23 cellular contexts compared by ENCODE assay signal in genomic region chr17:60888812-60889709, GRCh38.
DNase-seq lines count a peak whose midpoint lies in the region; ATAC-seq and TF ChIP-seq lines count a peak whose summit lies in the region.
"Had no signal": no experiment of that assay in that cellular context is flagged by ENCODE, and none has a peak within 500 bp of the region (broad histone marks: within the 10 kb centered on the region; RNA-seq: fewer than 3 reads in every experiment).

No MANE protein-coding gene starts in this region.

- no peak overlapping the region for H3K18ac ChIP-seq in IMR-90 (ENCODE audit: low read depth, low read length)

- H3K9me3 Mint-ChIP-seq in osteocyte (ENCODE audit: unreplicated experiment), result no peaks in the 10 kb centered on the region
- H3K9me3 Mint-ChIP-seq in CD8-positive, alpha-beta T cell, result no peaks in the 10 kb centered on the region
- H3K9me3 Mint-ChIP-seq: activated T-helper 2 cell treated with anti-CD3 and anti-CD28 coated beads, Interferon-gamma antibody, Interleukin-2, Interleukin-4, amounts not matched to agents 10 μg/mL and 5 μg/mL and 100 μg/mL, durations not matched to agents 14 hours and 24 hours and 36 hours; central memory CD8-positive, alpha-beta T cell; effector memory CD8-positive, alpha-beta T cell had no signal

- DNase-seq in NCI-H1417 (lab: John Stamatoyannopoulos, UW), result peak in 2 of 3 experiments; percentile 3 to 56
- no peak for DNase-seq in NCI-H1417 treated with DMSO at 0.1 percent for 48 hours (lab: John Stamatoyannopoulos, UW)
- DNase-seq in IMR-90, result peak; percentile 35
- peak; percentile 32 for DNase-seq in astrocyte of the hippocampus (ENCODE audit: low read depth, low spot score)
- DNase-seq in osteocyte (ENCODE audit: extremely low spot score, unreplicated experiment), result no peak
- no peak for DNase-seq in CD8-positive, alpha-beta T cell
- DNase-seq in GM10266 (ENCODE audit: extremely low spot score), result no peak
- DNase-seq: activated B cell treated with CpG ODN at 0.5 μM for 24 hours; CD4-positive, alpha-beta T cell; effector memory CD8-positive, alpha-beta T cell; kidney; mammary epithelial cell; naive B cell; NCI-H2107; stimulated activated naive CD4-positive, alpha-beta T cell; T-helper 17 cell; transverse colon had no signal

- H3K9me3 ChIP-seq in IMR-90 (ENCODE audit: control insufficient read depth, insufficient read depth, low read length), result no peaks in the 10 kb centered on the region
- H3K9me3 ChIP-seq in CD8-positive, alpha-beta T cell (ENCODE audit: low read length), result no peaks in the 10 kb centered on the region
- H3K9me3 ChIP-seq: HAP-1 had no signal

- H3K56ac ChIP-seq in IMR-90 (ENCODE audit: extremely low read depth, insufficient read depth, low read length), result no peak overlapping the region

- H3K27ac ChIP-seq in IMR-90 (ENCODE audit: insufficient read depth, low read length), result no peak overlapping the region
- H3K27ac ChIP-seq in CD8-positive, alpha-beta T cell (ENCODE audit: low read depth, low read length), result no peak overlapping the region
- H3K27ac ChIP-seq: transverse colon had no signal

- no peak overlapping the region for H4K91ac ChIP-seq in IMR-90 (ENCODE audit: insufficient read depth, low read depth, low read length)

- peaks cover 28% of the 10 kb centered on the region for H3K4me1 Mint-ChIP-seq in osteocyte (ENCODE audit: unreplicated experiment)
- H3K4me1 Mint-ChIP-seq in CD8-positive, alpha-beta T cell (ENCODE audit: low read depth), result no peaks in the 10 kb centered on the region
- H3K4me1 Mint-ChIP-seq: activated B cell treated with CpG ODN at 0.5 μM for 24 hours; central memory CD8-positive, alpha-beta T cell; naive B cell; T-helper 17 cell had no signal

- WGBS in IMR-90 (ENCODE audit: extremely low coverage in 2 of 2, insufficient read length in 1 of 2), 2 experiments, result 100% methylated on average over 1 of the region's 5 CpGs; no CpG with 5 or more reads in 1 of the 2 experiments

- H3K4me1 ChIP-seq in IMR-90 (ENCODE audit: control insufficient read depth, insufficient read depth, low read length), result no peaks in the 10 kb centered on the region
- no peaks in the 10 kb centered on the region for H3K4me1 ChIP-seq in CD8-positive, alpha-beta T cell (ENCODE audit: insufficient read depth, low read length)
- H3K4me1 ChIP-seq: transverse colon had no signal

- ATAC-seq in IMR-90 (ENCODE audit: low read depth) (peak; percentile 32; the same call in 1 of the 2 replicates), HG03159 (IDR thresholded peaks at IDR 0.05; ENCODE audit: unreplicated experiment) (no peak)
- no peak for ATAC-seq in CD8-positive, alpha-beta T cell
- ATAC-seq: effector memory CD8-positive, alpha-beta T cell; Right ventricle myocardium inferior; T-helper 17 cell had no signal

- H3K27me3 Mint-ChIP-seq in osteocyte (ENCODE audit: unreplicated experiment), result no peaks in the 10 kb centered on the region
- H3K27me3 Mint-ChIP-seq in CD8-positive, alpha-beta T cell (ENCODE audit: low read depth), result no peaks in the 10 kb centered on the region
- H3K27me3 Mint-ChIP-seq: activated B cell treated with CpG ODN at 0.5 μM for 24 hours; CD4-positive, alpha-beta T cell; central memory CD8-positive, alpha-beta T cell; effector memory CD8-positive, alpha-beta T cell; naive B cell; T-helper 17 cell had no signal

- intact Hi-C loops in IMR-90 (cut with micrococcal nuclease), result no loop called here
- intact Hi-C loops in CD8-positive, alpha-beta T cell (cut with DNase I, micrococcal nuclease), result no loop called here

- 0 out of 2 replicates have a peak overlapping the region, but pooled peaks have one; percentile 15 for H3K4me2 ChIP-seq in IMR-90 (ENCODE audit: low read depth, low read length)

- POLR2A ChIA-PET in IMR-90 (lab: Charles Lee; ENCODE audit: unreplicated experiment), result no interaction called here
- POLR2A ChIA-PET in CD8-positive, alpha-beta T cell (lab: Charles Lee), result interaction anchor here (0.6 kb wide), 1 partner anchor 110 kb away, joined by 3 read pairs; no protein-coding TSS in a partner anchor

- no peak for TF ChIP-seq CTCF in IMR-90 (conservative IDR thresholded peaks at IDR 0.05; ENCODE audit: low read depth, low read length)
- no peak for TF ChIP-seq CTCF in osteocyte (IDR thresholded peaks at IDR 0.05)
- no peak for TF ChIP-seq CTCF in CD8-positive, alpha-beta T cell (IDR thresholded peaks at IDR 0.05)
- TF ChIP-seq CTCF in GM10266 (IDR thresholded peaks at IDR 0.05; ENCODE audit: control insufficient read depth, insufficient read depth, low read depth, missing control alignments), result no peak

- no peak overlapping the region for H2BK15ac ChIP-seq in IMR-90 (ENCODE audit: low read depth, low read length)

- peak overlapping the region; percentile 24 for H3K4me3 Mint-ChIP-seq in osteocyte (ENCODE audit: unreplicated experiment)
- no peak overlapping the region for H3K4me3 Mint-ChIP-seq in CD8-positive, alpha-beta T cell
- H3K4me3 Mint-ChIP-seq: activated B cell treated with CpG ODN at 0.5 μM for 24 hours; CD4-positive, alpha-beta T cell; central memory CD8-positive, alpha-beta T cell; effector memory CD8-positive, alpha-beta T cell; naive B cell; T-helper 17 cell had no signal

- H4K8ac ChIP-seq in IMR-90 (ENCODE audit: low read depth in 2 of 2, low read length in 2 of 2), result no peak overlapping the region

- in situ Hi-C loops in IMR-90 (cut with MboI; ENCODE audit: low sequenced_read_pairs), result no loop called here

- H4K5ac ChIP-seq in IMR-90 (ENCODE audit: low read depth, low read length), result no peak overlapping the region; the same call in 1 of the 2 replicates

- no peak overlapping the region; the same call in 1 of the 2 replicates for H3K23ac ChIP-seq in IMR-90 (ENCODE audit: low read depth, low read length)

- no peak for TF ChIP-seq RAD21 in IMR-90 (IDR thresholded peaks at IDR 0.05; ENCODE audit: low read length)

- no peak overlapping the region for H2AK9ac ChIP-seq in IMR-90 (replicated peaks; ENCODE audit: low read depth, low read length, poor library complexity)

- no peak overlapping the region for H2AK5ac ChIP-seq in IMR-90 (ENCODE audit: low read depth, low read length)

- no peak overlapping the region for H2BK5ac ChIP-seq in IMR-90 (ENCODE audit: low read depth, low read length, poor library complexity, severe bottlenecking)

- BruUV-seq in IMR-90 (replicated peaks; lab: Mats Ljungman, UMichigan), result no TSS peak

- no peak overlapping the region for H2BK20ac ChIP-seq in IMR-90 (ENCODE audit: low read depth, low read length)

- H4K20me1 ChIP-seq in IMR-90 (ENCODE audit: insufficient read depth, low read length), result no peaks in the 10 kb centered on the region

- no peak overlapping the region for H3K4me3 ChIP-seq in IMR-90 (ENCODE audit: insufficient read depth, low read depth, low read length)
- no peak overlapping the region for H3K4me3 ChIP-seq in CD8-positive, alpha-beta T cell (ENCODE audit: low read depth, low read length)
- H3K4me3 ChIP-seq: HAP-1, hepatocyte, transverse colon had no signal

- H2BK120ac ChIP-seq in IMR-90 (ENCODE audit: low read depth, low read length), result no peak overlapping the region

- no peaks in the 10 kb centered on the region for H3K36me3 ChIP-seq in IMR-90 (ENCODE audit: control insufficient read depth, insufficient read depth, low read length)
- H3K36me3 ChIP-seq in CD8-positive, alpha-beta T cell (ENCODE audit: insufficient read depth, low read length), result no peaks in the 10 kb centered on the region
- H3K36me3 ChIP-seq: HAP-1, transverse colon had no signal

- H2AFZ ChIP-seq in IMR-90 (replicated peaks; ENCODE audit: low read length, poor library complexity), result no peak overlapping the region
- H2AFZ ChIP-seq: hepatocyte had no signal

- H3K9me1 ChIP-seq in IMR-90 (ENCODE audit: insufficient read depth, low read length), result no peaks in the 10 kb centered on the region

- H3K27me3 ChIP-seq in IMR-90 (ENCODE audit: control insufficient read depth, insufficient read depth, low read length), result no peaks in the 10 kb centered on the region
- H3K27me3 ChIP-seq in CD8-positive, alpha-beta T cell (ENCODE audit: insufficient read depth, low read length), result no peaks in the 10 kb centered on the region
- H3K27me3 ChIP-seq: hepatocyte, transverse colon had no signal

- H3K4ac ChIP-seq in IMR-90 (ENCODE audit: low read depth, low read length), result no peak overlapping the region

- CTCF ChIA-PET in IMR-90 (lab: Yijun Ruan, JAX), result interaction anchor here (0.6 kb wide), 1 partner anchor 615 kb away, joined by 3 read pairs; no protein-coding TSS in a partner anchor
- CTCF ChIA-PET in CD8-positive, alpha-beta T cell (lab: Charles Lee), result no interaction called here

- peak overlapping the region; percentile 86 for H3K27ac Mint-ChIP-seq in osteocyte (ENCODE audit: unreplicated experiment)
- H3K27ac Mint-ChIP-seq in CD8-positive, alpha-beta T cell, result no peak overlapping the region
- H3K27ac Mint-ChIP-seq: activated B cell treated with CpG ODN at 0.5 μM for 24 hours; activated T-helper 2 cell treated with anti-CD3 and anti-CD28 coated beads, Interferon-gamma antibody, Interleukin-2, Interleukin-4, amounts not matched to agents 10 μg/mL and 5 μg/mL and 100 μg/mL, durations not matched to agents 14 hours and 24 hours and 36 hours; CD4-positive, alpha-beta T cell; effector memory CD8-positive, alpha-beta T cell; T-helper 17 cell had no signal

- dilution Hi-C loops in IMR-90 (cut with HindIII; ENCODE audit: low sequenced_read_pairs, unreplicated experiment), result no loop called here

- H3K9ac ChIP-seq in IMR-90 (ENCODE audit: low read depth, low read length), result no peak overlapping the region

- H3K36me3 Mint-ChIP-seq in osteocyte (ENCODE audit: unreplicated experiment), result peaks cover 7% of the 10 kb centered on the region
- peaks cover 22% of the 10 kb centered on the region for H3K36me3 Mint-ChIP-seq in CD8-positive, alpha-beta T cell

- no peak for TF ChIP-seq POLR2A in IMR-90 (IDR thresholded peaks at IDR 0.05; ENCODE audit: low read depth, low read length)

- H3K14ac ChIP-seq in IMR-90 (replicated peaks; ENCODE audit: low read depth, low read length), result no peak overlapping the region; the same call in 1 of the 2 replicates

- H3K79me1 ChIP-seq in IMR-90 (ENCODE audit: low read depth in 1 of 2, low read length in 2 of 2), result no peaks in the 10 kb centered on the region

TF ChIP-seq in IMR-90, 13 proteins besides CTCF, POLR2A, EP300 and RAD21 (continues in another document):
- TF ChIP-seq BHLHE40 (IDR thresholded peaks at IDR 0.05; ENCODE audit: low read depth, low read length), result no peak
- no peak for TF ChIP-seq NFE2L2 (IDR thresholded peaks at IDR 0.05; ENCODE audit: low read depth, low read length)
- no peak for TF ChIP-seq MAZ (IDR thresholded peaks at IDR 0.05; ENCODE audit: borderline replicate concordance, low read depth, low read length)
- no peak for TF ChIP-seq FOS (IDR thresholded peaks at IDR 0.05; ENCODE audit: low read depth, low read length)
- no peak for TF ChIP-seq SMC3 (IDR thresholded peaks at IDR 0.05; ENCODE audit: low read depth, low read length)
- no peak for TF ChIP-seq USF2 (IDR thresholded peaks at IDR 0.05; ENCODE audit: low read depth, low read length)

Comparison
In these comparisons a context has a peak if more than half of its experiments do, and no peak if none do; other contexts are left out.
1. DNase-seq: peak in NCI-H1417 (2 of 3), IMR-90 (single experiment) and astrocyte of the hippocampus (single experiment); none in NCI-H1417 treated with DMSO at 0.1 percent for 48 hours (single experiment), osteocyte (single experiment), CD8-positive, alpha-beta T cell (0 of 7) and GM10266 (single experiment).